Comparison of ENCODE assay signal across 1 cellular context in genomic region chr20:45445805-45446562, GRCh38.
TF ChIP-seq lines count a peak whose summit lies in the region.

No MANE protein-coding gene starts in this region.

TF ChIP-seq in HCT116, 20 proteins besides CTCF, POLR2A, EP300 and RAD21 (continued from another document):
- TF ChIP-seq ATF3 (IDR thresholded peaks at IDR 0.05) (no peak), REST (IDR thresholded peaks at IDR 0.05; ENCODE audit: low read depth) (no peak), JUND (IDR thresholded peaks at IDR 0.05) (no peak), EZH2 (IDR thresholded peaks at IDR 0.05) (no peak), CEBPB (IDR thresholded peaks at IDR 0.05; ENCODE audit: low read depth) (no peak)
TF ChIP-seq in HCT116: peak in this region for 0.
